8 cellular contexts compared by ENCODE assay signal in genomic region chr12:47903151-47903611, GRCh38. TPM values are rescaled to one million over a fixed set of nuclear protein-coding genes. Genes with fewer than 3 reads are reported as not detected.
A peak's percentile ranks its signal among the peaks of the same experiment; 100 is the strongest.
DNase-seq lines count a peak whose midpoint lies in the region; ATAC-seq lines count a peak whose summit lies in the region.

No MANE protein-coding gene starts in this region.

- CTCF ChIA-PET in CD8-positive, alpha-beta memory T cell (lab: Charles Lee): no interaction called here

- DNase-seq in CD8-positive, alpha-beta memory T cell: no peak
- DNase-seq in activated naive CD8-positive, alpha-beta T cell treated with anti-CD3 and anti-CD28 coated beads, Interleukin-2, amount 50 U/mL, for 24 hours: peak; percentile 23
- no peak for DNase-seq in NCI-H1930 (lab: John Stamatoyannopoulos, UW)

- no peaks in the 10 kb centered on the region for H3K9me3 ChIP-seq in CD8-positive, alpha-beta memory T cell (ENCODE audit: low read length)
- H3K9me3 ChIP-seq in muscle layer of duodenum (ENCODE audit: control insufficient read depth in 1 of 2, low read length in 2 of 2): no peaks in the 10 kb centered on the region

- peak; percentile 25 for ATAC-seq in HG03045 (IDR thresholded peaks at IDR 0.05; ENCODE audit: unreplicated experiment)
- ATAC-seq in activated naive CD8-positive, alpha-beta T cell treated with anti-CD3 and anti-CD28 coated beads, Interleukin-2, amount 50 U/mL, for 24 hours: no peak
- ATAC-seq in GM21723 (IDR thresholded peaks at IDR 0.05; ENCODE audit: unreplicated experiment): no peak
- no peak for ATAC-seq in HG03025 (IDR thresholded peaks at IDR 0.05; ENCODE audit: low FRiP score, unreplicated experiment)
- ATAC-seq in HG03159 (IDR thresholded peaks at IDR 0.05; ENCODE audit: unreplicated experiment): no peak

- POLR2A ChIA-PET in CD8-positive, alpha-beta memory T cell (lab: Charles Lee): no interaction called here

- no peaks in the 10 kb centered on the region for H3K36me3 ChIP-seq in CD8-positive, alpha-beta memory T cell (ENCODE audit: insufficient read depth, low read length)
- H3K36me3 ChIP-seq in muscle layer of duodenum (ENCODE audit: control insufficient read depth in 1 of 2, insufficient read depth in 2 of 2, low read length in 2 of 2): no peaks in the 10 kb centered on the region

- no peaks in the 10 kb centered on the region for H3K27me3 ChIP-seq in CD8-positive, alpha-beta memory T cell (ENCODE audit: insufficient read depth, low read length, poor library complexity, severe bottlenecking)
- no peaks in the 10 kb centered on the region for H3K27me3 ChIP-seq in muscle layer of duodenum (ENCODE audit: low read depth, low read length)

- peak overlapping the region; percentile 74 for H3K4me3 ChIP-seq in CD8-positive, alpha-beta memory T cell (ENCODE audit: low read length)
- H3K4me3 ChIP-seq in muscle layer of duodenum (ENCODE audit: low read depth in 1 of 2, low read length in 2 of 2): peak overlapping the region in 1 of 2 donors; percentile 77

- peak overlapping the region in 3 of 8 donors; percentile 5 to 59 (median 16) for H3K27ac Mint-ChIP-seq in CD8-positive, alpha-beta memory T cell
- H3K27ac Mint-ChIP-seq in activated naive CD8-positive, alpha-beta T cell treated with anti-CD3 and anti-CD28 coated beads, Interleukin-2, amount 50 U/mL, for 24 hours: peak overlapping the region; percentile 92

- no peak overlapping the region for H3K27ac ChIP-seq in CD8-positive, alpha-beta memory T cell (ENCODE audit: low read depth, low read length)
- H3K27ac ChIP-seq in muscle layer of duodenum (ENCODE audit: low read length): peak overlapping the region; percentile 80

- H3K4me1 ChIP-seq in CD8-positive, alpha-beta memory T cell (ENCODE audit: insufficient read depth, low read length): peaks cover 54% of the 10 kb centered on the region
- H3K4me1 ChIP-seq in muscle layer of duodenum (ENCODE audit: control insufficient read depth in 1 of 2, insufficient read depth in 2 of 2, low read length in 2 of 2): peaks cover 7 to 20% of the 10 kb centered on the region in 2 donors

- peak overlapping the region in 6 of 7 donors; percentile 82 to 95 (median 86) for H3K4me3 Mint-ChIP-seq in CD8-positive, alpha-beta memory T cell
- H3K4me3 Mint-ChIP-seq in activated naive CD8-positive, alpha-beta T cell treated with anti-CD3 and anti-CD28 coated beads, Interleukin-2, amount 50 U/mL, for 24 hours: peak overlapping the region; percentile 99

- peaks cover 0 to 4% of the 10 kb centered on the region in 2 donors for H3K27me3 Mint-ChIP-seq in CD8-positive, alpha-beta memory T cell
- H3K27me3 Mint-ChIP-seq in activated naive CD8-positive, alpha-beta T cell treated with anti-CD3 and anti-CD28 coated beads, Interleukin-2, amount 50 U/mL, for 24 hours: peaks cover 17% of the 10 kb centered on the region

- peaks cover 37 to 60% (median 38%) of the 10 kb centered on the region in 3 donors for H3K4me1 Mint-ChIP-seq in CD8-positive, alpha-beta memory T cell
- H3K4me1 Mint-ChIP-seq in activated naive CD8-positive, alpha-beta T cell treated with anti-CD3 and anti-CD28 coated beads, Interleukin-2, amount 50 U/mL, for 24 hours: peaks cover 54% of the 10 kb centered on the region

- no peaks in the 10 kb centered on the region for H3K9me3 Mint-ChIP-seq in CD8-positive, alpha-beta memory T cell
- H3K9me3 Mint-ChIP-seq in activated naive CD8-positive, alpha-beta T cell treated with anti-CD3 and anti-CD28 coated beads, Interleukin-2, amount 50 U/mL, for 24 hours: no peaks in the 10 kb centered on the region

- H3K36me3 Mint-ChIP-seq in CD8-positive, alpha-beta memory T cell: no peaks in the 10 kb centered on the region
- H3K36me3 Mint-ChIP-seq in activated naive CD8-positive, alpha-beta T cell treated with anti-CD3 and anti-CD28 coated beads, Interleukin-2, amount 50 U/mL, for 24 hours (ENCODE audit: low read depth): peaks cover 40% of the 10 kb centered on the region

RNA-seq across cellular contexts. Expression of gene VDR, which starts 1.6 kb away (rescaled TPM):
- total RNA-seq in CD8-positive, alpha-beta memory T cell: 10 to 100 TPM; 79.6 to 83.4 TPM
- 0.54 TPM for polyA plus RNA-seq in CD8-positive, alpha-beta memory T cell
